1 cellular context compared by ENCODE assay signal in the genomic region with DNA sequence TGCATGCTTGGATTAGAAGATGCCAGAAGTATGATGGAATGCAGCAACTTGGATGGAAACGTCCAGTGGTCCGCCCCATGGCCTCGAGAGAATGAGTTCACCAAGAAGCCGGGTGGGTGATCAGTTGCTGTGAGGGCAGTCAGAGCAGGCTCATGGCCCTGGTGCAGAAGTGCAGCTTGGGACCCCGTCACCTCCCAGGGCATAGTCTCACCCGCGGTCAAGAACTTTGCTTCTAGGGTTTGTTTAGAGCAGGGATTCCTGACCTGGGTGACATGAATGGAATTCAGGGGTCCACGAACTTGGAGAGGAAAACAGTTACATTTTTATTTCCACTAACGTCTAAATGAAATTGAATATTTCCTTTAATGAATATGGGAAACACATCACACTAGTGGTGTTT.
A peak's percentile ranks its signal among the peaks of the same experiment; 100 is the strongest.
TF ChIP-seq lines count a peak whose summit lies in the region.

No MANE protein-coding gene starts in this region.

TF ChIP-seq in H1, 55 proteins besides CTCF, POLR2A, EP300 and RAD21:
- no peak for TF ChIP-seq RNF2 (IDR thresholded peaks at IDR 0.05; ENCODE audit: borderline replicate concordance, low read depth, low read length, missing control alignments, poor library complexity, severe bottlenecking)
- TF ChIP-seq SAP30 (IDR thresholded peaks at IDR 0.05; ENCODE audit: insufficient read depth, insufficient replicate concordance, low read length): no peak
- TF ChIP-seq TAF7 (optimal IDR thresholded peaks at IDR 0.05; ENCODE audit: borderline replicate concordance, low read depth, low read length): peak; percentile 38
TF ChIP-seq in H1: peak in this region for 1.
